ENCODE assay signal across 21 cellular contexts in genomic region chr10:100357073-100357858, GRCh38. TPM values are rescaled to one million over a fixed set of nuclear protein-coding genes. Genes with fewer than 3 reads are reported as not detected.
A peak's percentile ranks its signal among the peaks of the same experiment; 100 is the strongest.
DNase-seq lines count a peak whose midpoint lies in the region; ATAC-seq, FAIRE-seq and TF ChIP-seq lines count a peak whose summit lies in the region.
"Had no signal": no experiment of that assay in that cellular context is flagged by ENCODE, and none has a peak within 500 bp of the region (broad histone marks: within the 10 kb centered on the region; RNA-seq: fewer than 3 reads in every experiment).

No MANE protein-coding gene starts in this region.

- H3K9me3 ChIP-seq in A549: no peaks in the 10 kb centered on the region
- no peaks in the 10 kb centered on the region for H3K9me3 ChIP-seq in hepatocyte (ENCODE audit: low read depth)
- H3K9me3 ChIP-seq: adrenal gland, BE2C, Peyer's patch, suprapubic skin had no signal

- no peaks in the 10 kb centered on the region for H3K9me3 Mint-ChIP-seq in activated T-helper 1 cell treated with anti-CD3 and anti-CD28 coated beads, Interleukin-12 subunit alpha, Interleukin-12 subunit beta, Interleukin-2, Interleukin-4 antibody, amounts not matched to agents 30 ng/mL and 10 ng/mL and 1 ng/mL, durations not matched to agents 14 hours and 24 hours and 36 hours
- H3K9me3 Mint-ChIP-seq: natural killer cell treated with Interleukin-12 subunit alpha and Interleukin-12 subunit beta and Interleukin-15 and Interleukin-18, amount 100 ng/mL, for 72 hours had no signal

- no peaks in the 10 kb centered on the region for H3K27me3 ChIP-seq in hepatocyte
- H3K27me3 ChIP-seq: adrenal gland, BE2C, Peyer's patch, suprapubic skin had no signal

- H3K4me3 ChIP-seq in A549 (no peak overlapping the region), hepatocyte (no peak overlapping the region)
- H3K4me3 ChIP-seq: adrenal gland, Peyer's patch, suprapubic skin had no signal

- peaks cover 89% of the 10 kb centered on the region for H3K4me1 ChIP-seq in A549
- peaks cover 57% of the 10 kb centered on the region for H3K4me1 ChIP-seq in hepatocyte (ENCODE audit: insufficient read depth)

- TF ChIP-seq POLR2A in A549 (IDR thresholded peaks at IDR 0.05; ENCODE audit: low read length): no peak

- no peak overlapping the region for H3K4me3 Mint-ChIP-seq in activated T-helper 1 cell treated with anti-CD3 and anti-CD28 coated beads, Interleukin-12 subunit alpha, Interleukin-12 subunit beta, Interleukin-2, Interleukin-4 antibody, amounts not matched to agents 30 ng/mL and 10 ng/mL and 1 ng/mL, durations not matched to agents 14 hours and 24 hours and 36 hours
- H3K4me3 Mint-ChIP-seq: natural killer cell treated with Interleukin-12 subunit alpha and Interleukin-12 subunit beta and Interleukin-15 and Interleukin-18, amount 100 ng/mL, for 72 hours had no signal

- peaks cover 71% of the 10 kb centered on the region for H3K4me1 Mint-ChIP-seq in activated T-helper 1 cell treated with anti-CD3 and anti-CD28 coated beads, Interleukin-12 subunit alpha, Interleukin-12 subunit beta, Interleukin-2, Interleukin-4 antibody, amounts not matched to agents 30 ng/mL and 10 ng/mL and 1 ng/mL, durations not matched to agents 14 hours and 24 hours and 36 hours (ENCODE audit: low read depth)

- H4K20me1 ChIP-seq in hepatocyte (ENCODE audit: insufficient read depth, poor library complexity, severe bottlenecking): peaks cover 32% of the 10 kb centered on the region

- H3K27ac ChIP-seq in A549: peak overlapping the region in 1 of 2 experiments; percentile 30; a peak in 1 of 6 replicates
- peak overlapping the region; percentile 58 for H3K27ac ChIP-seq in hepatocyte
- H3K27ac ChIP-seq: adrenal gland, Peyer's patch, suprapubic skin had no signal

- no peak overlapping the region for H2AFZ ChIP-seq in hepatocyte

- peaks cover 5% of the 10 kb centered on the region for H3K36me3 ChIP-seq in hepatocyte (replicated peaks; ENCODE audit: insufficient read depth, low read depth)

- no peak for TF ChIP-seq EP300 in A549 (IDR thresholded peaks at IDR 0.05)

- POLR2A ChIA-PET in A549 (lab: Yijun Ruan, JAX): no interaction called here

- H3K36me3 Mint-ChIP-seq in activated T-helper 1 cell treated with anti-CD3 and anti-CD28 coated beads, Interleukin-12 subunit alpha, Interleukin-12 subunit beta, Interleukin-2, Interleukin-4 antibody, amounts not matched to agents 30 ng/mL and 10 ng/mL and 1 ng/mL, durations not matched to agents 14 hours and 24 hours and 36 hours (ENCODE audit: low read depth): peaks cover 77% of the 10 kb centered on the region

- no peak for DNase-seq in A549 (ENCODE audit: low read depth in 1 of 2, low spot score in 1 of 2)
- DNase-seq in COLO829 (ENCODE audit: low spot score): peak; percentile 37
- no peak for DNase-seq in activated T-helper 1 cell treated with anti-CD3 and anti-CD28 coated beads, Interleukin-12 subunit alpha, Interleukin-12 subunit beta, Interleukin-2, Interleukin-4 antibody, amounts not matched to agents 30 ng/mL and 10 ng/mL and 1 ng/mL, durations not matched to agents 14 hours and 24 hours and 36 hours (ENCODE audit: low spot score)
- no peak for DNase-seq in hepatocyte (ENCODE audit: low spot score)
- DNase-seq in NCI-H345 treated with DMSO at 0.1 percent for 48 hours (lab: John Stamatoyannopoulos, UW; ENCODE audit: unreplicated experiment): no peak
- no peak for DNase-seq in GM03348 (ENCODE audit: low spot score)
- DNase-seq in stimulated activated naive CD4-positive, alpha-beta T cell treated with Interleukin-2 at 50 U/mL for 16 hours (lab: John Stamatoyannopoulos, UW): no peak
- DNase-seq: activated effector memory CD4-positive, alpha-beta T cell treated with Interleukin-2 at 50 U/mL for 16 hours; adrenal gland; BE2C; cerebellar nuclear complex; effector CD4-positive, alpha-beta T cell; NCI-H1436; NCI-H2171; Peyer's patch; small intestine; stimulated activated CD4-positive, alpha-beta T cell treated with anti-CD3 and anti-CD28 coated beads, Interleukin-4, amount 100 ng/mL, for 24 hours had no signal

- CTCF ChIA-PET in A549 (lab: Yijun Ruan, JAX): no interaction called here

- TF ChIP-seq RAD21 in A549 (conservative IDR thresholded peaks at IDR 0.05 in 1 of 2, IDR thresholded peaks at IDR 0.05 in 1 of 2): no peak

- ATAC-seq in A549: no peak
- ATAC-seq: natural killer cell treated with Interleukin-12 subunit alpha and Interleukin-12 subunit beta and Interleukin-15 and Interleukin-18, amount 100 ng/mL, for 72 hours had no signal

- no peaks in the 10 kb centered on the region for H3K9me2 ChIP-seq in hepatocyte (replicated peaks; ENCODE audit: insufficient read depth)

- peak overlapping the region; percentile 84 for H3K27ac Mint-ChIP-seq in activated T-helper 1 cell treated with anti-CD3 and anti-CD28 coated beads, Interleukin-12 subunit alpha, Interleukin-12 subunit beta, Interleukin-2, Interleukin-4 antibody, amounts not matched to agents 30 ng/mL and 10 ng/mL and 1 ng/mL, durations not matched to agents 14 hours and 24 hours and 36 hours
- H3K27ac Mint-ChIP-seq: natural killer cell treated with Interleukin-12 subunit alpha and Interleukin-12 subunit beta and Interleukin-15 and Interleukin-18, amount 100 ng/mL, for 72 hours had no signal

- TF ChIP-seq CTCF in A549 (IDR thresholded peaks at IDR 0.05): no peak
- no peak for TF ChIP-seq CTCF in hepatocyte (IDR thresholded peaks at IDR 0.05; ENCODE audit: poor library complexity)

- intact Hi-C loops in activated T-helper 1 cell treated with anti-CD3 and anti-CD28 coated beads, Interleukin-12 subunit alpha, Interleukin-12 subunit beta, Interleukin-2, Interleukin-4 antibody, amounts not matched to agents 30 ng/mL and 10 ng/mL and 1 ng/mL, durations not matched to agents 14 hours and 24 hours and 36 hours (cut with micrococcal nuclease): no loop called here

- FAIRE-seq in A549 (lab: Jason Lieb, UNC): no peak
- FAIRE-seq: small intestine had no signal

- H3K79me2 ChIP-seq in hepatocyte: peaks cover 35% of the 10 kb centered on the region

- H3K4me2 ChIP-seq in A549 (peak overlapping the region; percentile 29; the same call in 2 of the 3 replicates), hepatocyte (no peak overlapping the region)

- 78% methylated on average over 4 of the region's 4 CpGs for WGBS in A549 (ENCODE audit: missing lambda C conversion rate)
- WGBS in hepatocyte (ENCODE audit: low lambda C conversion rate, missing lambda C conversion rate): 75% methylated on average over 4 of the region's 4 CpGs

- H3K27me3 Mint-ChIP-seq in activated T-helper 1 cell treated with anti-CD3 and anti-CD28 coated beads, Interleukin-12 subunit alpha, Interleukin-12 subunit beta, Interleukin-2, Interleukin-4 antibody, amounts not matched to agents 30 ng/mL and 10 ng/mL and 1 ng/mL, durations not matched to agents 14 hours and 24 hours and 36 hours (ENCODE audit: insufficient read depth): no peaks in the 10 kb centered on the region
- H3K27me3 Mint-ChIP-seq: natural killer cell treated with Interleukin-12 subunit alpha and Interleukin-12 subunit beta and Interleukin-15 and Interleukin-18, amount 100 ng/mL, for 72 hours had no signal

TF ChIP-seq in A549, 52 proteins besides CTCF, POLR2A, EP300 and RAD21:
- TF ChIP-seq GATA3 (IDR thresholded peaks at IDR 0.05; ENCODE audit: borderline replicate concordance) (no peak), KDM1A (IDR thresholded peaks at IDR 0.05; ENCODE audit: low read depth) (no peak), E2F6 (IDR thresholded peaks at IDR 0.05; ENCODE audit: borderline replicate concordance, low read depth) (no peak), EHF (CRISPR knock-in tag; IDR thresholded peaks at IDR 0.05) (no peak), JUNB (IDR thresholded peaks at IDR 0.05) (no peak), MAFK (IDR thresholded peaks at IDR 0.05; ENCODE audit: partially characterized antibody) (no peak), CBX8 (IDR thresholded peaks at IDR 0.05) (no peak), ZFP36 (IDR thresholded peaks at IDR 0.05; ENCODE audit: borderline replicate concordance, partially characterized antibody) (no peak), KDM5A (IDR thresholded peaks at IDR 0.05) (no peak), HDAC2 (IDR thresholded peaks at IDR 0.05) (no peak), CHD4 (IDR thresholded peaks at IDR 0.05; ENCODE audit: borderline replicate concordance) (no peak)
TF ChIP-seq in A549: peak in this region for 0.

RNA-seq across cellular contexts. Expression of gene SCD, which starts 10.2 kb away (rescaled TPM):
- polyA plus RNA-seq in A549 (2011; rRNA removed): 329 and 348 TPM in 2 replicates
- 66.6 and 81.4 TPM in 2 replicates for polyA plus RNA-seq in A549 (2012; cell fraction: cytosol; rRNA removed)
- polyA plus RNA-seq in A549 (2012; cell fraction: nucleus; rRNA removed): 73.4 and 80.0 TPM in 2 replicates
- 157 to 496 TPM (median 416 TPM) in 3 replicates for polyA plus RNA-seq in A549 (2017; fragmentation: RNase III; extraction: RNeasy Plus Mini Kit Qiagen cat#74134 plus additional on column Dnase treatment)
- polyA minus RNA-seq in A549 (2011; rRNA and poly(A)+ RNA removed): 331 and 353 TPM in 2 replicates
- 194 TPM in 2 replicates for total RNA-seq in activated T-helper 1 cell treated with anti-CD3 and anti-CD28 coated beads, Interleukin-12 subunit alpha, Interleukin-12 subunit beta, Interleukin-2, Interleukin-4 antibody, amounts not matched to agents 30 ng/mL and 10 ng/mL and 1 ng/mL, durations not matched to agents 14 hours and 24 hours and 36 hours
- 589 and 622 TPM in 2 replicates for total RNA-seq in hepatocyte
- polyA plus RNA-seq in hepatocyte: 213 and 282 TPM in 2 replicates

RNA-seq across cellular contexts. Expression of gene PKD2L1, which starts 27.2 kb away (rescaled TPM):
- polyA plus RNA-seq in A549 (2011; rRNA removed) (0.06 and 0.26 TPM in 2 replicates), A549 (2017; fragmentation: RNase III; extraction: RNeasy Plus Mini Kit Qiagen cat#74134 plus additional on column Dnase treatment) (0.08 to 0.11 TPM (median 0.10 TPM) in 3 replicates), hepatocyte (0.88 and 1.9 TPM in 2 replicates)
- polyA plus RNA-seq in A549 (2012; cell fraction: cytosol; rRNA removed): 0.01 TPM in 1 of 2 replicates, not detected in the other
- polyA plus RNA-seq in A549 (2012; cell fraction: nucleus; rRNA removed): 0.04 TPM in 1 of 2 replicates, not detected in the other
- polyA minus RNA-seq in A549 (2011; rRNA and poly(A)+ RNA removed): 0.24 TPM in 1 of 2 replicates, not detected in the other
- not detected in 2 replicates for total RNA-seq in activated T-helper 1 cell treated with anti-CD3 and anti-CD28 coated beads, Interleukin-12 subunit alpha, Interleukin-12 subunit beta, Interleukin-2, Interleukin-4 antibody, amounts not matched to agents 30 ng/mL and 10 ng/mL and 1 ng/mL, durations not matched to agents 14 hours and 24 hours and 36 hours
- total RNA-seq in hepatocyte: 0.10 TPM in 1 of 2 replicates, not detected in the other
- total RNA-seq: adrenal gland; kidney epithelial cell; natural killer cell treated with Interleukin-12 subunit alpha and Interleukin-12 subunit beta and Interleukin-15 and Interleukin-18, amount 100 ng/mL, for 72 hours; Peyer's patch; posterior vena cava; suprapubic skin had no signal
